ENCODE assay signal across 8 cellular contexts in genomic region chr20:31560900-31561598, GRCh38. TPM values are rescaled to one million over a fixed set of nuclear protein-coding genes. Genes with fewer than 3 reads are reported as not detected.
DNase-seq lines count a peak whose midpoint lies in the region; ATAC-seq and TF ChIP-seq lines count a peak whose summit lies in the region.

No MANE protein-coding gene starts in this region.

- peak overlapping the region; percentile 92 for H2BK120ac ChIP-seq in IMR-90 (ENCODE audit: low read depth, low read length)

- TF ChIP-seq POLR2A in IMR-90 (IDR thresholded peaks at IDR 0.05; ENCODE audit: low read depth, low read length), result no peak

- intact Hi-C loops in IMR-90 (cut with micrococcal nuclease), result loop anchor here (2.0 kb wide), 1 partner anchor 162 kb away; the partner anchor contains the start of gene BCL2L1

- no peak overlapping the region for H3K4me3 ChIP-seq in AG09309 (ENCODE audit: control insufficient read depth, low read depth, low read length)
- no peak overlapping the region for H3K4me3 ChIP-seq in IMR-90 (ENCODE audit: insufficient read depth, low read depth, low read length)
- no peak overlapping the region for H3K4me3 ChIP-seq in mucosa of rectum (ENCODE audit: low read length in 2 of 2)

- peak overlapping the region; percentile 82 for H2AK9ac ChIP-seq in IMR-90 (replicated peaks; ENCODE audit: low read depth, low read length, poor library complexity)

- H3K4me1 ChIP-seq in IMR-90 (ENCODE audit: control insufficient read depth, insufficient read depth, low read length) (peaks cover 18% of the 10 kb centered on the region), mucosa of rectum (ENCODE audit: control insufficient read depth in 2 of 2, insufficient read depth in 2 of 2, low read length in 2 of 2) (peaks cover 8 to 14% of the 10 kb centered on the region in 2 donors)

- H2AK5ac ChIP-seq in IMR-90 (ENCODE audit: low read depth, low read length), result peak overlapping the region; percentile 99

- H3K9me1 ChIP-seq in IMR-90 (ENCODE audit: insufficient read depth, low read length), result peaks cover 18% of the 10 kb centered on the region

- H3K14ac ChIP-seq in IMR-90 (replicated peaks; ENCODE audit: low read depth, low read length), result peak overlapping the region; percentile 81

- H3K56ac ChIP-seq in IMR-90 (ENCODE audit: extremely low read depth, insufficient read depth, low read length), result peak overlapping the region; percentile 45

- H3K4me2 ChIP-seq in IMR-90 (ENCODE audit: low read depth, low read length), result peak overlapping the region; percentile 51

- peak overlapping the region; percentile 82 to 86 for H4K8ac ChIP-seq in IMR-90 (ENCODE audit: low read depth in 2 of 2, low read length in 2 of 2)

- peaks cover 10 to 52% of the 10 kb centered on the region in 2 experiments for H3K79me1 ChIP-seq in IMR-90 (ENCODE audit: low read depth in 1 of 2, low read length in 2 of 2)

- peak overlapping the region; percentile 78 for H3K23ac ChIP-seq in IMR-90 (ENCODE audit: low read depth, low read length)

- peak overlapping the region; percentile 91 for H2BK5ac ChIP-seq in IMR-90 (ENCODE audit: low read depth, low read length, poor library complexity, severe bottlenecking)

- H3K27me3 ChIP-seq in IMR-90 (ENCODE audit: control insufficient read depth, insufficient read depth, low read length), result no peaks in the 10 kb centered on the region
- no peaks in the 10 kb centered on the region for H3K27me3 ChIP-seq in mucosa of rectum (ENCODE audit: control insufficient read depth in 2 of 2, insufficient read depth in 2 of 2, low read length in 2 of 2)

- H3K9ac ChIP-seq in IMR-90 (ENCODE audit: low read depth, low read length) (peak overlapping the region; percentile 12; the same call in 1 of the 2 replicates), mucosa of rectum (ENCODE audit: low read depth in 1 of 2, low read length in 2 of 2) (no peak overlapping the region)

- no peaks in the 10 kb centered on the region for H3K9me3 ChIP-seq in IMR-90 (ENCODE audit: control insufficient read depth, insufficient read depth, low read length)
- no peaks in the 10 kb centered on the region for H3K9me3 ChIP-seq in mucosa of rectum (ENCODE audit: control insufficient read depth in 2 of 2, low read length in 2 of 2)

- H2AFZ ChIP-seq in IMR-90 (replicated peaks; ENCODE audit: low read length, poor library complexity), result peak overlapping the region; percentile 29

- peaks cover 42% of the 10 kb centered on the region for H3K36me3 ChIP-seq in IMR-90 (ENCODE audit: control insufficient read depth, insufficient read depth, low read length)
- peaks cover 20 to 30% of the 10 kb centered on the region in 2 donors for H3K36me3 ChIP-seq in mucosa of rectum (ENCODE audit: control insufficient read depth in 2 of 2, insufficient read depth in 2 of 2, low read length in 2 of 2)

- in situ Hi-C loops in IMR-90 (cut with MboI; ENCODE audit: low sequenced_read_pairs), result loop anchor here (5.0 kb wide), 2 partner anchors 46 to 161 kb away; partner anchors contain the start of genes BCL2L1 and ID1

- WGBS in IMR-90 (ENCODE audit: extremely low coverage in 2 of 2, insufficient read length in 1 of 2), 2 experiments, result 0% methylated on average over 2 of the region's 6 CpGs; no CpG with 5 or more reads in 1 of the 2 experiments

- H3K27ac ChIP-seq in IMR-90 (ENCODE audit: insufficient read depth, low read length), result peak overlapping the region; percentile 75
- peak overlapping the region; percentile 54 to 69 for H3K27ac ChIP-seq in mucosa of rectum (ENCODE audit: low read depth in 2 of 2, low read length in 2 of 2)

- H2BK20ac ChIP-seq in IMR-90 (ENCODE audit: low read depth, low read length), result peak overlapping the region; percentile 89

- peak overlapping the region; percentile 75 for H2BK15ac ChIP-seq in IMR-90 (ENCODE audit: low read depth, low read length)

- TF ChIP-seq CTCF in AG09309 (IDR thresholded peaks at IDR 0.05; ENCODE audit: control insufficient read depth, insufficient read depth, low read depth, low read length, missing control alignments) (no peak), IMR-90 (conservative IDR thresholded peaks at IDR 0.05; ENCODE audit: low read depth, low read length) (no peak)

- DNase-seq in AG09309 (ENCODE audit: low read depth), result peak; percentile 96
- peak; percentile 98 for DNase-seq in IMR-90
- DNase-seq in brain pericyte (ENCODE audit: low read depth, low spot score), result peak; percentile 61
- DNase-seq in UCSD-AML1 (lab: John Stamatoyannopoulos, UW; ENCODE audit: unreplicated experiment), result no peak

- peak overlapping the region; percentile 85 for H3K4ac ChIP-seq in IMR-90 (ENCODE audit: low read depth, low read length)

- CTCF ChIA-PET in IMR-90 (lab: Yijun Ruan, JAX), result interaction anchor here (0.6 to 5.9 kb wide), 9 partner anchors 8 to 195 kb away, joined by 3 to 97 read pairs (median 6); partner anchors contain the start of gene ID1

- peaks cover 17% of the 10 kb centered on the region for H4K20me1 ChIP-seq in IMR-90 (ENCODE audit: insufficient read depth, low read length)

- H3K18ac ChIP-seq in IMR-90 (ENCODE audit: low read depth, low read length), result peak overlapping the region; percentile 72

- ATAC-seq in IMR-90 (ENCODE audit: low read depth), result peak; percentile 65
- ATAC-seq in GM18858 (IDR thresholded peaks at IDR 0.05; ENCODE audit: unreplicated experiment), result no peak
- ATAC-seq in GM19035 (IDR thresholded peaks at IDR 0.05; ENCODE audit: unreplicated experiment), result no peak
- ATAC-seq in HG02610 (IDR thresholded peaks at IDR 0.05; ENCODE audit: unreplicated experiment), result no peak

- BruUV-seq in IMR-90 (replicated peaks; lab: Mats Ljungman, UMichigan), result no TSS peak

- H4K5ac ChIP-seq in IMR-90 (ENCODE audit: low read depth, low read length), result peak overlapping the region; percentile 62

- POLR2A ChIA-PET in IMR-90 (lab: Charles Lee; ENCODE audit: unreplicated experiment), result interaction anchor here (0.9 kb wide), 1 partner anchor 12 kb away, joined by 4 read pairs; no protein-coding TSS in a partner anchor

- no peak for TF ChIP-seq RAD21 in IMR-90 (IDR thresholded peaks at IDR 0.05; ENCODE audit: low read length)

- peak overlapping the region; percentile 88 for H4K91ac ChIP-seq in IMR-90 (ENCODE audit: insufficient read depth, low read depth, low read length)

- dilution Hi-C loops in IMR-90 (cut with HindIII; ENCODE audit: low sequenced_read_pairs, unreplicated experiment), result no loop called here

TF ChIP-seq in IMR-90, 13 proteins besides CTCF, POLR2A, EP300 and RAD21:
- TF ChIP-seq CEBPB (IDR thresholded peaks at IDR 0.05; ENCODE audit: low read depth, low read length) (no peak), CHD1 (IDR thresholded peaks at IDR 0.05; ENCODE audit: low read depth, low read length) (no peak), BHLHE40 (IDR thresholded peaks at IDR 0.05; ENCODE audit: low read depth, low read length) (peak; percentile 71), MXI1 (IDR thresholded peaks at IDR 0.05; ENCODE audit: borderline replicate concordance, low read depth, low read length) (no peak), FOS (IDR thresholded peaks at IDR 0.05; ENCODE audit: low read depth, low read length) (peak; percentile 96), RCOR1 (IDR thresholded peaks at IDR 0.05; ENCODE audit: insufficient replicate concordance, low read length) (peak; percentile 59), RFX5 (IDR thresholded peaks at IDR 0.05; ENCODE audit: low read depth, low read length) (no peak), NFE2L2 (IDR thresholded peaks at IDR 0.05; ENCODE audit: low read depth, low read length) (no peak), SMC3 (IDR thresholded peaks at IDR 0.05; ENCODE audit: low read depth, low read length) (no peak), MAFK (IDR thresholded peaks at IDR 0.05; ENCODE audit: low read depth, low read length) (peak; percentile 67), MAZ (IDR thresholded peaks at IDR 0.05; ENCODE audit: borderline replicate concordance, low read depth, low read length) (no peak)
- TF ChIP-seq, protein P1, sequence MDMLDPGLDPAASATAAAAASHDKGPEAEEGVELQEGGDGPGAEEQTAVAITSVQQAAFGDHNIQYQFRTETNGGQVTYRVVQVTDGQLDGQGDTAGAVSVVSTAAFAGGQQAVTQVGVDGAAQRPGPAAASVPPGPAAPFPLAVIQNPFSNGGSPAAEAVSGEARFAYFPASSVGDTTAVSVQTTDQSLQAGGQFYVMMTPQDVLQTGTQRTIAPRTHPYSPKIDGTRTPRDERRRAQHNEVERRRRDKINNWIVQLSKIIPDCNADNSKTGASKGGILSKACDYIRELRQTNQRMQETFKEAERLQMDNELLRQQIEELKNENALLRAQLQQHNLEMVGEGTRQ (IDR thresholded peaks at IDR 0.05; ENCODE audit: low read depth, low read length), result no peak
- TF ChIP-seq, protein P2, sequence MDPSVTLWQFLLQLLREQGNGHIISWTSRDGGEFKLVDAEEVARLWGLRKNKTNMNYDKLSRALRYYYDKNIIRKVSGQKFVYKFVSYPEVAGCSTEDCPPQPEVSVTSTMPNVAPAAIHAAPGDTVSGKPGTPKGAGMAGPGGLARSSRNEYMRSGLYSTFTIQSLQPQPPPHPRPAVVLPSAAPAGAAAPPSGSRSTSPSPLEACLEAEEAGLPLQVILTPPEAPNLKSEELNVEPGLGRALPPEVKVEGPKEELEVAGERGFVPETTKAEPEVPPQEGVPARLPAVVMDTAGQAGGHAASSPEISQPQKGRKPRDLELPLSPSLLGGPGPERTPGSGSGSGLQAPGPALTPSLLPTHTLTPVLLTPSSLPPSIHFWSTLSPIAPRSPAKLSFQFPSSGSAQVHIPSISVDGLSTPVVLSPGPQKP (IDR thresholded peaks at IDR 0.05; ENCODE audit: borderline replicate concordance, low read depth, low read length), result no peak

RNA-seq across cellular contexts. Expression of gene ID1, which starts 44.0 kb away (rescaled TPM):
- 174 and 186 TPM in 2 replicates for total RNA-seq in IMR-90 (2012; rRNA removed)
- polyA plus RNA-seq in IMR-90 (2012; rRNA removed), result 148 and 156 TPM in 2 replicates
- polyA plus RNA-seq in IMR-90 (2012; cell fraction: cytosol; rRNA removed), result 283 and 402 TPM in 2 replicates
- polyA plus RNA-seq in IMR-90 (2012; cell fraction: nucleus; rRNA removed; ENCODE audit: low replicate concordance), result 740 and 930 TPM in 2 replicates

RNA-seq across cellular contexts. Expression of gene HM13, which starts 46.8 kb away (rescaled TPM):
- total RNA-seq in IMR-90 (2012; rRNA removed), result 46.7 and 53.2 TPM in 2 replicates
- polyA plus RNA-seq in IMR-90 (2012; rRNA removed), result 203 and 207 TPM in 2 replicates
- 159 and 176 TPM in 2 replicates for polyA plus RNA-seq in IMR-90 (2012; cell fraction: cytosol; rRNA removed)
- polyA plus RNA-seq in IMR-90 (2012; cell fraction: nucleus; rRNA removed; ENCODE audit: low replicate concordance), result 138 and 153 TPM in 2 replicates
